Comparison of ENCODE assay signal across 16 cellular contexts in the genomic region with DNA sequence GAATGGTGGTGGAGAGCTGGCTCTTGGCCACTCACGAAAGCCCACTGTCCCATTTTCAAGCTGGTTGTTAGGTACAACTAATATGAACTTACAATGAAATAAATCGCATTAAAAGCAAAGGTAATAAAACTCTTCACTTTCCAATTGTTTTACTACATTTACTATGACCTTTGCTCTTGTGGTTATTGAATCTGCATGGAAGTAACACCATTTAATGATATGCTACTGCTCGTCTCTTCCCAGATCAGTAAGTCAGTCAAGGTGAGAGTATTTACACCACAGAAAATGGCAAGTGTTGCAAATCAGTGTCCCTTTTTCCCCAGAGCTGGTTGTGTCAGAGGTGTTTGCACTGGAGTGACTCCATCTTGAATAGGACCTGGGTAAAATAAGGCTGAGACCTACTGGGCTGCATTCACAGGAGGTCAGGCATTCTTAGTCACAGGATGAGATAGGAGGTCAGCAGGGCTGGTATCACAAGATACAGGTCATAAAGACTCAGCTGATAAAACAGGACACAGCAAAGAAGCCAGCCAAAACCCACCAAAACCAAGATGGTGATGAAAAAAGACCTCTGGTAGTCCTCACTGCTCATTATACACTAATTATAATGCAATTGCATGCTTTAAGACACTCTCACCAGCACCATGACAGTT. TPM values are rescaled to one million over a fixed set of nuclear protein-coding genes. Genes with fewer than 3 reads are reported as not detected.
DNase-seq lines count a peak whose midpoint lies in the region; ATAC-seq and TF ChIP-seq lines count a peak whose summit lies in the region.
"Had no signal": no experiment of that assay in that cellular context is flagged by ENCODE, and none has a peak within 500 bp of the region (broad histone marks: within the 10 kb centered on the region; RNA-seq: fewer than 3 reads in every experiment).

No MANE protein-coding gene starts in this region.

- no peak overlapping the region for H2BK120ac ChIP-seq in mesendoderm (ENCODE audit: low read depth, low read length)

- no peak overlapping the region for H3K18ac ChIP-seq in mesendoderm (ENCODE audit: low read length)

- no peak overlapping the region for H2BK15ac ChIP-seq in mesendoderm (replicated peaks; ENCODE audit: low read depth)

- peak overlapping the region; percentile 27 for H3K4me3 Mint-ChIP-seq in stimulated activated naive CD8-positive, alpha-beta T cell treated with anti-CD3 and anti-CD28 coated beads, Interleukin-15, Interleukin-2, amounts not matched to agents 100 ng/mL and 50 ng/mL, for 24 hours
- peak overlapping the region; percentile 15 for H3K4me3 Mint-ChIP-seq in activated naive CD8-positive, alpha-beta T cell
- no peak overlapping the region for H3K4me3 Mint-ChIP-seq in mesothelial cell of epicardium

- WGBS in mesendoderm (ENCODE audit: extremely low coverage, insufficient coverage, low lambda C conversion rate): no CpG with 5 or more reads among the region's 3 CpGs
- WGBS in prostate gland: 86% methylated on average over 3 of the region's 3 CpGs

- H2AK5ac ChIP-seq in mesendoderm (ENCODE audit: low read length): no peak overlapping the region

- no peaks in the 10 kb centered on the region for H3K9me3 Mint-ChIP-seq in stimulated activated naive CD8-positive, alpha-beta T cell treated with anti-CD3 and anti-CD28 coated beads, Interleukin-15, Interleukin-2, amounts not matched to agents 100 ng/mL and 50 ng/mL, for 24 hours
- no peaks in the 10 kb centered on the region for H3K9me3 Mint-ChIP-seq in activated naive CD8-positive, alpha-beta T cell (ENCODE audit: low read depth)
- H3K9me3 Mint-ChIP-seq in mesothelial cell of epicardium: no peaks in the 10 kb centered on the region

- no peak for DNase-seq in stimulated activated naive CD8-positive, alpha-beta T cell treated with anti-CD3 and anti-CD28 coated beads, Interleukin-15, Interleukin-2, amounts not matched to agents 100 U/mL and 50 U/mL, for 24 hours
- DNase-seq in mesendoderm (peak; percentile 15), upper lobe of right lung (no peak), hypothalamus (lab: John Stamatoyannopoulos, UW) (no peak), prostate gland (ENCODE audit: low spot score) (no peak), mesothelial cell of epicardium (ENCODE audit: low spot score in 2 of 2, unreplicated experiment in 2 of 2) (no peak)
- DNase-seq: activated CD4-positive, alpha-beta T cell treated with anti-CD3 and anti-CD28 coated beads for 4 hours; activated effector memory CD4-positive, alpha-beta T cell treated with Interleukin-2 at 50 U/mL for 16 hours; brain microvascular endothelial cell; DMS79; GM23248; kidney glomerular epithelial cell; NCI-H1105 had no signal

- H3K4me1 ChIP-seq in mesendoderm (ENCODE audit: control insufficient read depth, low read depth, low read length) (no peaks in the 10 kb centered on the region), upper lobe of right lung (peaks cover 73% of the 10 kb centered on the region), prostate gland (replicated peaks) (no peaks in the 10 kb centered on the region)

- H3K27ac ChIP-seq in mesendoderm (ENCODE audit: low read depth, low read length) (no peak overlapping the region), upper lobe of right lung (peak overlapping the region; percentile 59), prostate gland (no peak overlapping the region)
- H3K27ac ChIP-seq: brain microvascular endothelial cell, GM23248, KMS-11 had no signal

- H4K8ac ChIP-seq in mesendoderm (ENCODE audit: low read depth, low read length): no peak overlapping the region

- H3K27me3 Mint-ChIP-seq in stimulated activated naive CD8-positive, alpha-beta T cell treated with anti-CD3 and anti-CD28 coated beads, Interleukin-15, Interleukin-2, amounts not matched to agents 100 ng/mL and 50 ng/mL, for 24 hours: no peaks in the 10 kb centered on the region
- H3K27me3 Mint-ChIP-seq in activated naive CD8-positive, alpha-beta T cell: no peaks in the 10 kb centered on the region
- H3K27me3 Mint-ChIP-seq in mesothelial cell of epicardium (ENCODE audit: low read depth): no peaks in the 10 kb centered on the region

- H3K36me3 Mint-ChIP-seq in stimulated activated naive CD8-positive, alpha-beta T cell treated with anti-CD3 and anti-CD28 coated beads, Interleukin-15, Interleukin-2, amounts not matched to agents 100 ng/mL and 50 ng/mL, for 24 hours (ENCODE audit: low read depth): no peaks in the 10 kb centered on the region
- H3K36me3 Mint-ChIP-seq in activated naive CD8-positive, alpha-beta T cell: no peaks in the 10 kb centered on the region
- no peaks in the 10 kb centered on the region for H3K36me3 Mint-ChIP-seq in mesothelial cell of epicardium

- H3K56ac ChIP-seq in mesendoderm (ENCODE audit: low read length): no peak overlapping the region

- H4K5ac ChIP-seq in mesendoderm (ENCODE audit: low read length): no peak overlapping the region

- no peak overlapping the region for H3K23ac ChIP-seq in mesendoderm (ENCODE audit: low read length)

- no peaks in the 10 kb centered on the region for H3K36me3 ChIP-seq in mesendoderm (ENCODE audit: control insufficient read depth, insufficient read depth, low read length)
- H3K36me3 ChIP-seq in upper lobe of right lung: no peaks in the 10 kb centered on the region
- H3K36me3 ChIP-seq in prostate gland: no peaks in the 10 kb centered on the region
- H3K36me3 ChIP-seq: brain microvascular endothelial cell had no signal

- no peak overlapping the region for H3K9ac ChIP-seq in mesendoderm (ENCODE audit: low read length)
- H3K9ac ChIP-seq: GM23248, KMS-11 had no signal

- H3K4me2 ChIP-seq in mesendoderm (ENCODE audit: low read length): no peak overlapping the region

- H3K4me1 Mint-ChIP-seq in stimulated activated naive CD8-positive, alpha-beta T cell treated with anti-CD3 and anti-CD28 coated beads, Interleukin-15, Interleukin-2, amounts not matched to agents 100 ng/mL and 50 ng/mL, for 24 hours (ENCODE audit: low read depth): peaks cover 48% of the 10 kb centered on the region
- peaks cover 39% of the 10 kb centered on the region for H3K4me1 Mint-ChIP-seq in activated naive CD8-positive, alpha-beta T cell (ENCODE audit: low read depth)
- peaks cover 2% of the 10 kb centered on the region for H3K4me1 Mint-ChIP-seq in mesothelial cell of epicardium

- no peak for TF ChIP-seq CTCF in upper lobe of right lung (IDR thresholded peaks at IDR 0.05)
- TF ChIP-seq CTCF in prostate gland (IDR thresholded peaks at IDR 0.05): no peak
- TF ChIP-seq CTCF in mesothelial cell of epicardium (IDR thresholded peaks at IDR 0.05; ENCODE audit: unreplicated experiment): no peak

- peak overlapping the region; percentile 88 for H3K27ac Mint-ChIP-seq in stimulated activated naive CD8-positive, alpha-beta T cell treated with anti-CD3 and anti-CD28 coated beads, Interleukin-15, Interleukin-2, amounts not matched to agents 100 ng/mL and 50 ng/mL, for 24 hours
- peak overlapping the region; percentile 85 for H3K27ac Mint-ChIP-seq in activated naive CD8-positive, alpha-beta T cell
- H3K27ac Mint-ChIP-seq in mesothelial cell of epicardium: no peak overlapping the region

- H2BK5ac ChIP-seq in mesendoderm (ENCODE audit: low read length): no peak overlapping the region

- no peak for ATAC-seq in stimulated activated naive CD8-positive, alpha-beta T cell treated with anti-CD3 and anti-CD28 coated beads, Interleukin-15, Interleukin-2, amounts not matched to agents 100 U/mL and 50 U/mL, for 24 hours
- no peak for ATAC-seq in upper lobe of right lung

- H3K27me3 ChIP-seq in mesendoderm (ENCODE audit: insufficient read depth, low read length, poor library complexity) (no peaks in the 10 kb centered on the region), upper lobe of right lung (no peaks in the 10 kb centered on the region), prostate gland (replicated peaks; ENCODE audit: insufficient read depth) (no peaks in the 10 kb centered on the region)
- H3K27me3 ChIP-seq: brain microvascular endothelial cell had no signal

- intact Hi-C loops in upper lobe of right lung (cut with DNase I): loop anchor here (10.0 kb wide), 1 partner anchor 87 kb away; no protein-coding TSS in a partner anchor
- intact Hi-C loops in prostate gland (cut with DNase I): no loop called here

- H3K9me3 ChIP-seq in upper lobe of right lung (no peaks in the 10 kb centered on the region), prostate gland (no peaks in the 10 kb centered on the region)

- TF ChIP-seq POLR2A in prostate gland (IDR thresholded peaks at IDR 0.05): no peak

- no peak overlapping the region for H3K4ac ChIP-seq in mesendoderm (ENCODE audit: low read depth, low read length)

- H3K79me1 ChIP-seq in mesendoderm (ENCODE audit: low read length): no peaks in the 10 kb centered on the region

- H3K4me3 ChIP-seq in mesendoderm (ENCODE audit: low read length) (no peak overlapping the region), upper lobe of right lung (no peak overlapping the region), prostate gland (no peak overlapping the region)
- H3K4me3 ChIP-seq: GM23248 had no signal

- H3K79me2 ChIP-seq in mesendoderm (ENCODE audit: control insufficient read depth, insufficient read depth, low read length): no peaks in the 10 kb centered on the region

RNA-seq across cellular contexts. Expression of a gene that starts 57.7 kb away (rescaled TPM):
- 2.9 TPM for polyA plus RNA-seq in mesendoderm (2013, experiment 1 of 2)
- polyA plus RNA-seq in mesendoderm (2013, experiment 2 of 2): 3.6 TPM
- 60.7 TPM for total RNA-seq in upper lobe of right lung
- total RNA-seq in prostate gland: 10 to 100 TPM; 31.0 to 41.4 TPM
- 140 to 149 TPM (median 148 TPM) in 3 replicates for total RNA-seq in mesothelial cell of epicardium
- total RNA-seq: GM23248 had no signal
- polyA plus RNA-seq: GM23248 had no signal
